In the genomic region with DNA sequence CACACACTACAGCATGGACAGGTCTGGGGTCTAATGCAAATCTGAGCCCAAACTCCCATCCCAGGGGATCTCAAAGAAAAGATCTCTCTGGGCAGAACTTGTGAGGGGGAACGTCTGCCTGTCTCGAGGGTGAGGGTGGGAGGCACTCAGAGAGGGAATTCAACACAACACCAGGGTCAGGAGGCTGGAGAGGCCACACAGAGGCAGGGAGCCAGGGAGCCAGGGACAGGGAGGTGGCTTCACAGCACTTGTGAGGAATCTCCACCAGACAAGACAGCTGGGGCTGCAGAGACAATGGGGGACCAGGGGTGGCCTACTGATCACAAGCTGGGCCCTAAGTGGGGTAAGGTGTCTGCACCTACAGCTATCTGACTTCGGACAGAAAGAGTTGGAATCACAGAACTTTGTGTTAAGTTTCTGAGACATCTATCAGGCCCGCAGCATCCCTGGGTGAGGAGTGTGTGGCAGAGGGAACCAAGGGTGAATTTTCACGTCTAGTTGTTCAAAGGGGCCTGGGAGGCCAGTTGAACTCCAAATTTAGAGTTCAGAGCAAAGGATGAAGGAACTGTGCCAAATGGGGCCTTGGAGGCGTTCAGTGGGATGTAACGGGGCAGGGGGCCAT, we compare ENCODE assay signal across 1 cellular context.
TF ChIP-seq lines count a peak whose summit lies in the region.

No MANE protein-coding gene starts in this region.

TF ChIP-seq in liver, 16 proteins besides CTCF, POLR2A, EP300 and RAD21 (continued from another document):
- TF ChIP-seq, protein P1, sequence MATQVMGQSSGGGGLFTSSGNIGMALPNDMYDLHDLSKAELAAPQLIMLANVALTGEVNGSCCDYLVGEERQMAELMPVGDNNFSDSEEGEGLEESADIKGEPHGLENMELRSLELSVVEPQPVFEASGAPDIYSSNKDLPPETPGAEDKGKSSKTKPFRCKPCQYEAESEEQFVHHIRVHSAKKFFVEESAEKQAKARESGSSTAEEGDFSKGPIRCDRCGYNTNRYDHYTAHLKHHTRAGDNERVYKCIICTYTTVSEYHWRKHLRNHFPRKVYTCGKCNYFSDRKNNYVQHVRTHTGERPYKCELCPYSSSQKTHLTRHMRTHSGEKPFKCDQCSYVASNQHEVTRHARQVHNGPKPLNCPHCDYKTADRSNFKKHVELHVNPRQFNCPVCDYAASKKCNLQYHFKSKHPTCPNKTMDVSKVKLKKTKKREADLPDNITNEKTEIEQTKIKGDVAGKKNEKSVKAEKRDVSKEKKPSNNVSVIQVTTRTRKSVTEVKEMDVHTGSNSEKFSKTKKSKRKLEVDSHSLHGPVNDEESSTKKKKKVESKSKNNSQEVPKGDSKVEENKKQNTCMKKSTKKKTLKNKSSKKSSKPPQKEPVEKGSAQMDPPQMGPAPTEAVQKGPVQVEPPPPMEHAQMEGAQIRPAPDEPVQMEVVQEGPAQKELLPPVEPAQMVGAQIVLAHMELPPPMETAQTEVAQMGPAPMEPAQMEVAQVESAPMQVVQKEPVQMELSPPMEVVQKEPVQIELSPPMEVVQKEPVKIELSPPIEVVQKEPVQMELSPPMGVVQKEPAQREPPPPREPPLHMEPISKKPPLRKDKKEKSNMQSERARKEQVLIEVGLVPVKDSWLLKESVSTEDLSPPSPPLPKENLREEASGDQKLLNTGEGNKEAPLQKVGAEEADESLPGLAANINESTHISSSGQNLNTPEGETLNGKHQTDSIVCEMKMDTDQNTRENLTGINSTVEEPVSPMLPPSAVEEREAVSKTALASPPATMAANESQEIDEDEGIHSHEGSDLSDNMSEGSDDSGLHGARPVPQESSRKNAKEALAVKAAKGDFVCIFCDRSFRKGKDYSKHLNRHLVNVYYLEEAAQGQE (IDR thresholded peaks at IDR 0.05), result no peak
- TF ChIP-seq, protein P2, sequence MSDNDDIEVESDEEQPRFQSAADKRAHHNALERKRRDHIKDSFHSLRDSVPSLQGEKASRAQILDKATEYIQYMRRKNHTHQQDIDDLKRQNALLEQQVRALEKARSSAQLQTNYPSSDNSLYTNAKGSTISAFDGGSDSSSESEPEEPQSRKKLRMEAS (IDR thresholded peaks at IDR 0.05), result no peak
- TF ChIP-seq, protein P3, sequence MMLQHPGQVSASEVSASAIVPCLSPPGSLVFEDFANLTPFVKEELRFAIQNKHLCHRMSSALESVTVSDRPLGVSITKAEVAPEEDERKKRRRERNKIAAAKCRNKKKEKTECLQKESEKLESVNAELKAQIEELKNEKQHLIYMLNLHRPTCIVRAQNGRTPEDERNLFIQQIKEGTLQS (IDR thresholded peaks at IDR 0.05), result no peak
- no peak for TF ChIP-seq FOXA1 (IDR thresholded peaks at IDR 0.05)
- TF ChIP-seq NR2F2 (IDR thresholded peaks at IDR 0.05), result no peak
- TF ChIP-seq HNF4A (conservative IDR thresholded peaks at IDR 0.05), result no peak
- TF ChIP-seq, protein P4, sequence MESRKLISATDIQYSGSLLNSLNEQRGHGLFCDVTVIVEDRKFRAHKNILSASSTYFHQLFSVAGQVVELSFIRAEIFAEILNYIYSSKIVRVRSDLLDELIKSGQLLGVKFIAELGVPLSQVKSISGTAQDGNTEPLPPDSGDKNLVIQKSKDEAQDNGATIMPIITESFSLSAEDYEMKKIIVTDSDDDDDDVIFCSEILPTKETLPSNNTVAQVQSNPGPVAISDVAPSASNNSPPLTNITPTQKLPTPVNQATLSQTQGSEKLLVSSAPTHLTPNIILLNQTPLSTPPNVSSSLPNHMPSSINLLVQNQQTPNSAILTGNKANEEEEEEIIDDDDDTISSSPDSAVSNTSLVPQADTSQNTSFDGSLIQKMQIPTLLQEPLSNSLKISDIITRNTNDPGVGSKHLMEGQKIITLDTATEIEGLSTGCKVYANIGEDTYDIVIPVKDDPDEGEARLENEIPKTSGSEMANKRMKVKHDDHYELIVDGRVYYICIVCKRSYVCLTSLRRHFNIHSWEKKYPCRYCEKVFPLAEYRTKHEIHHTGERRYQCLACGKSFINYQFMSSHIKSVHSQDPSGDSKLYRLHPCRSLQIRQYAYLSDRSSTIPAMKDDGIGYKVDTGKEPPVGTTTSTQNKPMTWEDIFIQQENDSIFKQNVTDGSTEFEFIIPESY (IDR thresholded peaks at IDR 0.05), result no peak
- no peak for TF ChIP-seq HNF4G (IDR thresholded peaks at IDR 0.05)
- no peak for TF ChIP-seq YY1 (IDR thresholded peaks at IDR 0.05)
- TF ChIP-seq JUND (IDR thresholded peaks at IDR 0.05), result no peak
- no peak for TF ChIP-seq FOXA2 (IDR thresholded peaks at IDR 0.05)
